In the genomic region with DNA sequence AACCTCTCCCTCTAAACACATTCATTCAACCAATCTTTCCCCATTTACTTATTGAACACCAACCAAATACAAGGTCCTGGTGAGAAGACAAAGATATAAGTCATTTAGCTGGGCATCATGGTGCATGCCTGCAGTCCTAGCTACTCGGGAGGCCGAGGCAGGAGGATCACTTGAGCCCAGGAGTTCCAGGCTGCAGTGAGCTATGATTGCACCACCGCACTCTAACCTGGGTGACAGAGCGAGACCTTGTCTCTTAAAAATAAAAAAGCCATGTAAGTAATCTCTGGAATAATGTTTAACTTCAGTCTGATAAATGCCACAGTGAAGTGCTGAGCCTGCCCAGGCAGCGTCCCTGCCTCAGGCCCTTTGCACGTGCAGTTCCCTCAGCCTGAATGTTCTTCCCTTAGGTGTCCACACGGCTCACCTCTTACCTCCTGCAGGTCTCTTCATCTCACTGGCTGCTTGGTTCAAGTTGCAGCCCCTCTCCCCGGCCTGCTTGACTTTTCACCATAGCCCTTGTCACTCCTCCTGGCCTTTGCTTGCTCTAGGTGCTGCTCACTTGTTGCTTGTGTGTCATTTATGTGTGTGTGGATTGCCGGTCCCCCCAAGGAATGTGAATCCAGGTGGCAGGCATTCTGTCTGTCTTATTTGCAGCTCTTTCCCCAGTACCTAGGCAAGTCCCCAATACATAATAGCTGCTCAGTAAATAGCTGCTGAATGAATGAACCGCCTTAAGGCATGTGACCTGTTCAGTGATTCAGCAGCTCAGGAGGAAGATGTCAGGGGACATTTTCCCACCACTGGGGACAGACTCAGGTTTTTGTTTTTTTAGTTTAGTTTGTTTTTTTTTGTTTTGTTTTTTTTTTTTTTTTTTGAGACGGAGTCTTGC, we compare ENCODE assay signal across 24 cellular contexts.
"Had no signal": no experiment of that assay in that cellular context is flagged by ENCODE, and none has a peak within 500 bp of the region (broad histone marks: within the 10 kb centered on the region; RNA-seq: fewer than 3 reads in every experiment).

No MANE protein-coding gene starts in this region.

- ATAC-seq: activated CD4-positive, CD25-positive, alpha-beta regulatory T cell treated with anti-CD3 and anti-CD28 coated beads, Interleukin-2, amount 50 U/mL, for 24 hours; activated naive CD4-positive, alpha-beta T cell treated with anti-CD3 and anti-CD28 coated beads, Interleukin-2, amount 50 U/mL, for 72 hours; left lung; natural killer cell treated with Interleukin-12 subunit alpha and Interleukin-12 subunit beta and Interleukin-15 and Interleukin-18, amount 100 ng/mL, for 72 hours; stimulated activated effector memory CD8-positive, alpha-beta T cell treated with anti-CD3 and anti-CD28 coated beads, Interleukin-12 subunit alpha, Interleukin-12 subunit beta, amount 100 ng/mL, for 72 hours had no signal

- H3K4me3 ChIP-seq: left lung, ovary, prostate gland had no signal

- H3K4me3 Mint-ChIP-seq: activated CD4-positive, alpha-beta T cell treated with anti-CD3 and anti-CD28 coated beads, Interleukin-2, amount 10 ng/mL, durations not matched to agents 24 days and 14 days; brain; immature natural killer cell; mesothelial cell of epicardium; natural killer cell treated with Interleukin-12 subunit alpha and Interleukin-12 subunit beta and Interleukin-15 and Interleukin-18, amount 100 ng/mL, for 72 hours; stimulated activated effector memory CD8-positive, alpha-beta T cell treated with anti-CD3 and anti-CD28 coated beads, Interleukin-12 subunit alpha, Interleukin-12 subunit beta, amount 100 ng/mL, for 72 hours; type B pancreatic cell had no signal

- H3K9me3 ChIP-seq: left lung, neutrophil, ovary, prostate gland had no signal

- H3K36me3 Mint-ChIP-seq: brain; mesothelial cell of epicardium; natural killer cell treated with Interleukin-12 subunit alpha and Interleukin-12 subunit beta and Interleukin-15 and Interleukin-18, amount 100 ng/mL, for 72 hours; stimulated activated effector memory CD8-positive, alpha-beta T cell treated with anti-CD3 and anti-CD28 coated beads, Interleukin-12 subunit alpha, Interleukin-12 subunit beta, amount 100 ng/mL, for 72 hours; type B pancreatic cell had no signal

- H3K36me3 ChIP-seq: left lung, neutrophil, ovary, prostate gland had no signal

- H3K27me3 Mint-ChIP-seq: activated CD4-positive, alpha-beta T cell treated with anti-CD3 and anti-CD28 coated beads, Interleukin-2, amount 10 ng/mL, durations not matched to agents 24 days and 14 days; type B pancreatic cell had no signal

- H3K27ac Mint-ChIP-seq: activated CD4-positive, alpha-beta T cell treated with anti-CD3 and anti-CD28 coated beads, Interleukin-2, amount 10 ng/mL, durations not matched to agents 24 days and 14 days; activated naive CD4-positive, alpha-beta T cell treated with anti-CD3 and anti-CD28 coated beads, Interleukin-2, amount 50 U/mL, for 72 hours; immature natural killer cell; mesothelial cell of epicardium; natural killer cell treated with Interleukin-12 subunit alpha and Interleukin-12 subunit beta and Interleukin-15 and Interleukin-18, amount 100 ng/mL, for 72 hours; stimulated activated effector memory CD8-positive, alpha-beta T cell treated with anti-CD3 and anti-CD28 coated beads, Interleukin-12 subunit alpha, Interleukin-12 subunit beta, amount 100 ng/mL, for 72 hours; type B pancreatic cell had no signal

- H3K4me1 ChIP-seq: prostate gland had no signal

- H3K9me3 Mint-ChIP-seq: activated CD4-positive, alpha-beta T cell treated with anti-CD3 and anti-CD28 coated beads, Interleukin-2, amount 10 ng/mL, durations not matched to agents 24 days and 14 days; activated naive CD4-positive, alpha-beta T cell treated with anti-CD3 and anti-CD28 coated beads, Interleukin-2, amount 50 U/mL, for 72 hours; immature natural killer cell; mesothelial cell of epicardium; natural killer cell treated with Interleukin-12 subunit alpha and Interleukin-12 subunit beta and Interleukin-15 and Interleukin-18, amount 100 ng/mL, for 72 hours; stimulated activated effector memory CD8-positive, alpha-beta T cell treated with anti-CD3 and anti-CD28 coated beads, Interleukin-12 subunit alpha, Interleukin-12 subunit beta, amount 100 ng/mL, for 72 hours; type B pancreatic cell had no signal

- DNase-seq: activated CD4-positive, alpha-beta T cell treated with anti-CD3 and anti-CD28 coated beads, Interleukin-2, amount 10 ng/mL, durations not matched to agents 24 days and 14 days; activated T-cell treated with anti-CD3 and anti-CD28 coated beads, Interleukin-2, amount 50 U/mL, for 1 hour; aorta; central memory CD4-positive, alpha-beta T cell; dermis blood vessel endothelial cell; effector CD8-positive, alpha-beta T cell; foreskin melanocyte; immature natural killer cell; kidney glomerular epithelial cell; mammary epithelial cell; ovary; stimulated activated CD4-positive, alpha-beta T cell treated with anti-CD3 and anti-CD28 coated beads, Interleukin-12 subunit alpha, Interleukin-12 subunit beta, amount 100 ng/mL, for 4 hours; stimulated activated CD4-positive, alpha-beta T cell treated with anti-CD3 and anti-CD28 coated beads, Interleukin-1b, Interleukin-23, amount 100 ng/mL, for 48 hours; T-helper 2 cell had no signal

- H3K27ac ChIP-seq: left lung, neutrophil, ovary, prostate gland had no signal

- H3K27me3 ChIP-seq: neutrophil, ovary had no signal
